ENCODE assay signal across 9 cellular contexts in genomic region chr15:74375303-74375693, GRCh38. TPM values are rescaled to one million over a fixed set of nuclear protein-coding genes. Genes with fewer than 3 reads are reported as not detected.
A peak's percentile ranks its signal among the peaks of the same experiment; 100 is the strongest.
DNase-seq lines count a peak whose midpoint lies in the region; ATAC-seq and TF ChIP-seq lines count a peak whose summit lies in the region.
"Had no signal": no experiment of that assay in that cellular context is flagged by ENCODE, and none has a peak within 500 bp of the region (broad histone marks: within the 10 kb centered on the region; RNA-seq: fewer than 3 reads in every experiment).

No MANE protein-coding gene starts in this region.

- peaks cover 17% of the 10 kb centered on the region for H3K27me3 ChIP-seq in HL-60 (ENCODE audit: insufficient read depth, poor library complexity, severe bottlenecking)
- H3K27me3 ChIP-seq in right lobe of liver: no peaks in the 10 kb centered on the region

- ATAC-seq in right lobe of liver (peak; percentile 49 to 57 (median 57)), HG03571 (IDR thresholded peaks at IDR 0.05; ENCODE audit: unreplicated experiment) (no peak)

- 9% methylated on average over 9 of the region's 9 CpGs for WGBS in right lobe of liver (ENCODE audit: insufficient coverage, low coverage, low lambda C conversion rate, missing lambda C conversion rate)

- H3K27ac ChIP-seq in HL-60 (replicated peaks) (no peak overlapping the region), right lobe of liver (no peak overlapping the region)

- intact Hi-C loops in right lobe of liver (cut with DNase I): loop anchor here (5.0 to 10.0 kb wide), 3 partner anchors 117 to 260 kb away; partner anchors contain the start of gene CLK3 (in 1 of the 2)

- no peaks in the 10 kb centered on the region for H3K36me3 ChIP-seq in right lobe of liver

- no peak for TF ChIP-seq POLR2A in right lobe of liver (IDR thresholded peaks at IDR 0.05)

- peak; percentile 54 for DNase-seq in COLO829 (ENCODE audit: low spot score)
- peak; percentile 66 to 83 for DNase-seq in HL-60 (ENCODE audit: low read depth in 1 of 2, low spot score in 1 of 2)
- DNase-seq in NCI-H748 treated with DMSO at 0.1 percent for 48 hours (lab: John Stamatoyannopoulos, UW): peak; percentile 33
- peak; percentile 82 for DNase-seq in activated CD4-positive, alpha-beta T cell treated with anti-CD3 and anti-CD28 coated beads, Interleukin-2, amount 50 U/mL, for 1 hour
- DNase-seq in dermis blood vessel endothelial cell: peak; percentile 89
- DNase-seq in right lobe of liver: peak; percentile 70 to 78 (median 74)
- peak; percentile 60 for DNase-seq in stimulated activated CD8-positive, alpha-beta memory T cell treated with anti-CD3 and anti-CD28 coated beads, Interleukin-12 subunit alpha, Interleukin-12 subunit beta, amount 100 ng/mL, for 4 hours (ENCODE audit: low read depth)

- H3K4me3 ChIP-seq in HL-60 (replicated peaks; ENCODE audit: insufficient read depth, low read length) (no peak overlapping the region), right lobe of liver (no peak overlapping the region)

- H3K9me3 ChIP-seq in right lobe of liver: no peaks in the 10 kb centered on the region

- peaks cover 0 to 17% (median 4%) of the 10 kb centered on the region in 4 donors for H3K4me1 ChIP-seq in right lobe of liver

- peak; percentile 93 for TF ChIP-seq CTCF in HL-60 (IDR thresholded peaks at IDR 0.05; ENCODE audit: insufficient read depth, low read length)
- peak; percentile 71 to 89 (median 87) for TF ChIP-seq CTCF in right lobe of liver (IDR thresholded peaks at IDR 0.05)

RNA-seq across cellular contexts. Expression of gene CYP11A1, which starts 7.9 kb away (rescaled TPM):
- total RNA-seq in dermis blood vessel endothelial cell (not detected in 2 replicates), right lobe of liver (1 to 10 TPM; 2.5 to 6.4 (median 2.8) TPM)
- total RNA-seq: T-helper 1 cell treated with Interleukin-12 subunit alpha and Interleukin-12 subunit beta and Interleukin-4 antibody, amounts not matched to agents 30 ng/mL and 1 ng/mL, for 36 hours had no signal

RNA-seq across cellular contexts. Expression of gene SEMA7A, which starts 58.5 kb away (rescaled TPM):
- 0.51 and 2.2 TPM in 2 replicates for total RNA-seq in dermis blood vessel endothelial cell
- 1 to 10 TPM in 3 of 6 experiments, under 1 TPM in 3; 0.42 to 2.4 (median 1.1) TPM for total RNA-seq in right lobe of liver

Comparison
In these comparisons a context has a peak if more than half of its experiments do, and no peak if none do; other contexts are left out.
1. DNase-seq: peak in every context shown above with its lines; median percentile 89 in dermis blood vessel endothelial cell; 82 in activated CD4-positive, alpha-beta T cell treated with anti-CD3 and anti-CD28 coated beads, Interleukin-2, amount 50 U/mL, for 1 hour; 74 in HL-60; 74 in right lobe of liver; 60 in stimulated activated CD8-positive, alpha-beta memory T cell treated with anti-CD3 and anti-CD28 coated beads, Interleukin-12 subunit alpha, Interleukin-12 subunit beta, amount 100 ng/mL, for 4 hours; 54 in COLO829; 33 in NCI-H748 treated with DMSO at 0.1 percent for 48 hours.